In genomic region chr2:177909962-177910361, GRCh38 we compare ENCODE assay signal across 16 cellular contexts.
A peak's percentile ranks its signal among the peaks of the same experiment; 100 is the strongest.
DNase-seq lines count a peak whose midpoint lies in the region; ATAC-seq, FAIRE-seq and TF ChIP-seq lines count a peak whose summit lies in the region.
"Had no signal": no experiment of that assay in that cellular context is flagged by ENCODE, and none has a peak within 500 bp of the region (broad histone marks: within the 10 kb centered on the region; RNA-seq: fewer than 3 reads in every experiment).

No MANE protein-coding gene starts in this region.

- peak; percentile 76 for TF ChIP-seq EP300 in neural cell (conservative IDR thresholded peaks at IDR 0.05; ENCODE audit: poor library complexity, severe bottlenecking)

- H3K9me3 ChIP-seq in neural cell (ENCODE audit: low read length): no peaks in the 10 kb centered on the region
- H3K9me3 ChIP-seq: BE2C had no signal

- no peaks in the 10 kb centered on the region for H3K36me3 ChIP-seq in bronchial epithelial cell (ENCODE audit: control insufficient read depth, insufficient read depth, low read length)
- no peaks in the 10 kb centered on the region for H3K36me3 ChIP-seq in neural cell (ENCODE audit: insufficient read depth, low read length)
- H3K36me3 ChIP-seq: BE2C had no signal

- no peaks in the 10 kb centered on the region for H3F3A ChIP-seq in neural cell (ENCODE audit: insufficient read depth, low read length, poor library complexity, severe bottlenecking)

- no peak for TF ChIP-seq RAD21 in neural cell (conservative IDR thresholded peaks at IDR 0.05)

- H3K9ac ChIP-seq in neural cell (ENCODE audit: low read length): no peak overlapping the region

- H3K79me2 ChIP-seq in neural cell (replicated peaks; ENCODE audit: insufficient read depth, low read length): no peaks in the 10 kb centered on the region

- intact Hi-C loops in left cardiac atrium (cut with DNase I): no loop called here

- H3K4me3 ChIP-seq in bronchial epithelial cell (ENCODE audit: low read depth, low read length) (no peak overlapping the region), neural cell (ENCODE audit: low read length) (peak overlapping the region; percentile 40)

- no peak for FAIRE-seq in bronchial epithelial cell (lab: Jason Lieb, UNC)
- FAIRE-seq: H54 had no signal

- no peaks in the 10 kb centered on the region for H3K9me2 ChIP-seq in neural cell (ENCODE audit: insufficient read depth, low read length)

- peak overlapping the region; percentile 27 for H3K4me2 ChIP-seq in neural cell (ENCODE audit: low read length)

- peak overlapping the region; percentile 50 for H3K27ac ChIP-seq in neural cell (ENCODE audit: low read length)

- no peak for TF ChIP-seq CTCF in bronchial epithelial cell (IDR thresholded peaks at IDR 0.05; ENCODE audit: insufficient read depth, low read length, severe bottlenecking)
- TF ChIP-seq CTCF in neural cell (IDR thresholded peaks at IDR 0.05; ENCODE audit: poor library complexity, severe bottlenecking): no peak

- no peak for ATAC-seq in left cardiac atrium
- ATAC-seq: SK-N-SH treated with all-trans-retinoic acid at 6 μM for 48 hours had no signal

- no peak overlapping the region for H2AFZ ChIP-seq in neural cell (ENCODE audit: low read depth, low read length)

- no peaks in the 10 kb centered on the region for H4K20me1 ChIP-seq in neural cell (ENCODE audit: insufficient read depth)

- DNase-seq in HS-5 (ENCODE audit: low read depth): peak; percentile 56
- DNase-seq in NCI-H226: peak; percentile 10
- peak; percentile 86 for DNase-seq in bronchial epithelial cell (ENCODE audit: low read depth)
- no peak for DNase-seq in left cardiac atrium
- DNase-seq in SKM-1 treated with dmso at 0.1 percent for 144 hours (lab: John Stamatoyannopoulos, UW; ENCODE audit: unreplicated experiment): no peak
- DNase-seq in NCI-H2107 treated with DMSO at 0.1 percent for 48 hours (lab: John Stamatoyannopoulos, UW; ENCODE audit: unreplicated experiment): no peak
- DNase-seq: BE2C; CD4-positive, alpha-beta memory T cell; DND-41; GF-D8; NCI-H1417 treated with DMSO at 0.1 percent for 48 hours; NCI-H526; OCI-M1 had no signal

- H3K27me3 ChIP-seq in bronchial epithelial cell (ENCODE audit: control insufficient read depth, insufficient read depth, low read length): no peaks in the 10 kb centered on the region
- H3K27me3 ChIP-seq in neural cell (ENCODE audit: insufficient read depth, low read depth, low read length): peaks cover 57% of the 10 kb centered on the region
- H3K27me3 ChIP-seq: BE2C had no signal

TF ChIP-seq in neural cell, 6 proteins besides CTCF, POLR2A, EP300 and RAD21:
- TF ChIP-seq TAF1 (IDR thresholded peaks at IDR 0.05; ENCODE audit: low read depth) (no peak), REST (IDR thresholded peaks at IDR 0.05; ENCODE audit: borderline replicate concordance) (peak; percentile 21), MXI1 (conservative IDR thresholded peaks at IDR 0.05; ENCODE audit: poor library complexity, severe bottlenecking) (no peak), EZH2 (IDR thresholded peaks at IDR 0.05; ENCODE audit: borderline replicate concordance, insufficient read depth, low read length, poor library complexity, severe bottlenecking) (no peak), SMC3 (conservative IDR thresholded peaks at IDR 0.05; ENCODE audit: poor library complexity) (no peak), POLR2AphosphoS5 (IDR thresholded peaks at IDR 0.05) (peak; percentile 72)

Comparison
In these comparisons a context has a peak if more than half of its experiments do, and no peak if none do; other contexts are left out.
1. DNase-seq: peak in HS-5 (single experiment), NCI-H226 (single experiment) and bronchial epithelial cell (single experiment); none in left cardiac atrium (single experiment), SKM-1 treated with dmso at 0.1 percent for 144 hours (single experiment) and NCI-H2107 treated with DMSO at 0.1 percent for 48 hours (single experiment).